In the genomic region with DNA sequence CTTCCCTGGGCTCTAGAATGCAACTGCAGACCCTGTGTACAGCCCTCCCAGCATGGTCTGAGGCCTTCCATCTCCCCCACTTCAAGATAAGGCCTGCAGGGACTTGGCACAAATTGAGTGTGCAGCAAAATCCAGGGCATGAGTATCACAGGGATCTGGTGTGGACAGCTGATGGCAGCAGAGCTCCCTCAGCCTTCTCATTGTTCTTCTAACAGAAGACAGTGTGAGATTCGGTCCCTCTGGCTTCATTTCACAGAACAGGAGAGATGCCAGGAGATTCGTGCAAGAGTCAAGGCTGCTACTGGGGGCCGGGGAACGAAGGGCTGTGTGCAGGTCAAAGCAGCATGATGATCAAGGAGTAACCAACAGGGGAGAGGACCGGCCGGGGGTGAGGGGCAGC, we compare ENCODE assay signal across 11 cellular contexts.
DNase-seq lines count a peak whose midpoint lies in the region; ATAC-seq, FAIRE-seq and TF ChIP-seq lines count a peak whose summit lies in the region.
"Had no signal": no experiment of that assay in that cellular context is flagged by ENCODE, and none has a peak within 500 bp of the region (broad histone marks: within the 10 kb centered on the region; RNA-seq: fewer than 3 reads in every experiment).

No MANE protein-coding gene starts in this region.

- POLR2A ChIA-PET in AG04449 (lab: Yijun Ruan, JAX): no interaction called here
- POLR2A ChIA-PET in K562 (lab: Yijun Ruan, JAX): interaction anchor here (0.6 to 0.7 kb wide), 2 partner anchors 94 to 201 kb away, joined by 3 read pairs; no protein-coding TSS in a partner anchor

- H3K4me3 ChIP-seq in AG04449 (ENCODE audit: low read depth, low read length) (no peak overlapping the region), K562 (no peak overlapping the region)
- H3K4me3 ChIP-seq: ascending aorta, HAP-1 had no signal

- peaks cover 2% of the 10 kb centered on the region; the same call in 1 of the 2 replicates for H4K20me1 ChIP-seq in K562 (replicated peaks; ENCODE audit: control insufficient read depth, insufficient read depth, low read length)

- no peaks in the 10 kb centered on the region for H3K9me3 ChIP-seq in K562 (replicated peaks; ENCODE audit: control insufficient read depth, insufficient read depth, low read depth, low read length)
- H3K9me3 ChIP-seq: ascending aorta, HAP-1 had no signal

- H3K27me3 Mint-ChIP-seq in immature natural killer cell (ENCODE audit: low read depth in 3 of 3): peaks cover 0 to 2% (median 0%) of the 10 kb centered on the region in 3 donors
- no peaks in the 10 kb centered on the region for H3K27me3 Mint-ChIP-seq in mesothelial cell of epicardium (ENCODE audit: low read depth)

- H3K4me1 ChIP-seq in K562 (replicated peaks in 1 of 2; ENCODE audit: control insufficient read depth in 2 of 2, insufficient read depth in 2 of 2, low read length in 2 of 2): no peaks in the 10 kb centered on the region
- H3K4me1 ChIP-seq: HAP-1 had no signal

- TF ChIP-seq POLR2A in K562 (conservative IDR thresholded peaks at IDR 0.05): no peak
- no peak for TF ChIP-seq POLR2A in GM18505 (IDR thresholded peaks at IDR 0.05; ENCODE audit: borderline replicate concordance, extremely low read depth, insufficient read depth, insufficient read length)

- H3K27me3 ChIP-seq in K562 (ENCODE audit: control insufficient read depth in 2 of 2, insufficient read depth in 2 of 2, low read length in 2 of 2): no peaks in the 10 kb centered on the region
- H3K27me3 ChIP-seq: ascending aorta had no signal

- H3K36me3 Mint-ChIP-seq in immature natural killer cell (peaks cover 4 to 20% (median 12%) of the 10 kb centered on the region in 3 donors), mesothelial cell of epicardium (peaks cover 15% of the 10 kb centered on the region)

- H3K4me3 Mint-ChIP-seq in immature natural killer cell (no peak overlapping the region), mesothelial cell of epicardium (no peak overlapping the region)

- H2AFZ ChIP-seq in K562 (ENCODE audit: low read depth, low read length): no peak overlapping the region

- H3K4me1 Mint-ChIP-seq in immature natural killer cell (peaks cover 2 to 5% of the 10 kb centered on the region in 2 donors), mesothelial cell of epicardium (no peaks in the 10 kb centered on the region)

- no peaks in the 10 kb centered on the region for H3K9me1 ChIP-seq in K562 (ENCODE audit: control insufficient read depth, insufficient read depth, low read length)

- H3K79me2 ChIP-seq in K562 (ENCODE audit: control insufficient read depth, insufficient read depth, low read length): no peaks in the 10 kb centered on the region

- peak; percentile 37 to 44; a peak in 3 of 4 replicates for TF ChIP-seq RAD21 in K562 (CRISPR knock-in tag; conservative IDR thresholded peaks at IDR 0.05 in 1 of 2, IDR thresholded peaks at IDR 0.05 in 1 of 2)

- H3K9ac ChIP-seq in K562 (ENCODE audit: insufficient read depth in 1 of 2, low read depth in 2 of 2, low read length in 2 of 2): no peak overlapping the region
- H3K9ac ChIP-seq: KMS-11 had no signal

- BruUV-seq in K562 (replicated peaks; lab: Mats Ljungman, UMichigan): no TSS peak

- WGBS in K562 (ENCODE audit: insufficient coverage, low coverage, missing lambda C conversion rate): 73% methylated on average over 6 of the region's 6 CpGs

- DNase-seq in AG04449 (ENCODE audit: low read depth, low spot score): no peak
- DNase-seq in K562 (ENCODE audit: extremely low read depth in 1 of 4, low spot score in 3 of 4): no peak
- DNase-seq in iris pigment epithelial cell (ENCODE audit: low read depth): peak; percentile 39
- no peak for DNase-seq in immature natural killer cell
- no peak for DNase-seq in mesothelial cell of epicardium (ENCODE audit: low spot score in 2 of 2, unreplicated experiment in 2 of 2)
- no peak for DNase-seq in SKM-1 (lab: John Stamatoyannopoulos, UW; ENCODE audit: unreplicated experiment)

- peak; percentile 29 for FAIRE-seq in K562 (lab: Jason Lieb, UNC)

- intact Hi-C loops in K562 (cut with micrococcal nuclease): loop anchor here (5.0 kb wide), 1 partner anchor 99 kb away; no protein-coding TSS in a partner anchor

- H3K27ac ChIP-seq in K562 (ENCODE audit: extremely low read depth, low read depth, low read length): no peak overlapping the region
- H3K27ac ChIP-seq: ascending aorta, KMS-11 had no signal

- H3K4me2 ChIP-seq in K562 (ENCODE audit: insufficient read depth, low read length): no peak overlapping the region
- H3K4me2 ChIP-seq: KMS-11 had no signal

- CTCF ChIA-PET in AG04449 (lab: Yijun Ruan, JAX) (interaction anchor here (1.5 to 4.8 kb wide), 3 partner anchors 438 to 475 kb away, joined by 3 to 20 read pairs (median 4); no protein-coding TSS in a partner anchor), K562 (lab: Yijun Ruan, JAX; ENCODE audit: low intra/inter-chr PET ratio) (no interaction called here)

- TF ChIP-seq CTCF in AG04449 (IDR thresholded peaks at IDR 0.05; ENCODE audit: insufficient read depth, low read length, missing control alignments) (peak; percentile 51), GM12872 (IDR thresholded peaks at IDR 0.05; ENCODE audit: insufficient read depth, low read depth, low read length) (peak; percentile 13; the same call in 1 of the 3 replicates), K562 (IDR thresholded peaks at IDR 0.05 in 2 of 3, conservative IDR thresholded peaks at IDR 0.05 in 1 of 3; ENCODE audit: insufficient read depth in 2 of 3, low read depth in 1 of 3, low read length in 3 of 3) (peak in 2 of 3 experiments; percentile 29 to 46; a peak in 2 of 6 replicates), mesothelial cell of epicardium (IDR thresholded peaks at IDR 0.05; ENCODE audit: unreplicated experiment) (no peak)

- H3K27ac Mint-ChIP-seq in immature natural killer cell (no peak overlapping the region), mesothelial cell of epicardium (no peak overlapping the region)

- peaks cover 52% of the 10 kb centered on the region for H3K36me3 ChIP-seq in K562 (ENCODE audit: control insufficient read depth, insufficient read depth, low read length)

- H3K9me3 Mint-ChIP-seq in immature natural killer cell (no peaks in the 10 kb centered on the region), mesothelial cell of epicardium (no peaks in the 10 kb centered on the region)

- in situ Hi-C loops in K562 (cut with MboI): loop anchor here (10.0 kb wide), 1 partner anchor 436 kb away; no protein-coding TSS in a partner anchor

- no peak for TF ChIP-seq EP300 in K562 (IDR thresholded peaks at IDR 0.05; ENCODE audit: low read length)

- ATAC-seq in K562 (peak; percentile 35; the same call in 1 of the 3 replicates), GM18505 (IDR thresholded peaks at IDR 0.05; ENCODE audit: unreplicated experiment) (no peak)

TF ChIP-seq in K562, 482 proteins besides CTCF, POLR2A, EP300 and RAD21 (continues in another document):
- TF ChIP-seq NCOA6 (IDR thresholded peaks at IDR 0.05) (no peak), HINFP (tag; conservative IDR thresholded peaks at IDR 0.05; ENCODE audit: low read depth) (no peak), CBFB (CRISPR knock-in tag; IDR thresholded peaks at IDR 0.05) (no peak), BRF2 (IDR thresholded peaks at IDR 0.05; ENCODE audit: borderline replicate concordance, insufficient read depth, insufficient read length) (no peak), ZFP30 (CRISPR knock-in tag; IDR thresholded peaks at IDR 0.05; ENCODE audit: borderline replicate concordance) (no peak)
- TF ChIP-seq, protein P1, sequence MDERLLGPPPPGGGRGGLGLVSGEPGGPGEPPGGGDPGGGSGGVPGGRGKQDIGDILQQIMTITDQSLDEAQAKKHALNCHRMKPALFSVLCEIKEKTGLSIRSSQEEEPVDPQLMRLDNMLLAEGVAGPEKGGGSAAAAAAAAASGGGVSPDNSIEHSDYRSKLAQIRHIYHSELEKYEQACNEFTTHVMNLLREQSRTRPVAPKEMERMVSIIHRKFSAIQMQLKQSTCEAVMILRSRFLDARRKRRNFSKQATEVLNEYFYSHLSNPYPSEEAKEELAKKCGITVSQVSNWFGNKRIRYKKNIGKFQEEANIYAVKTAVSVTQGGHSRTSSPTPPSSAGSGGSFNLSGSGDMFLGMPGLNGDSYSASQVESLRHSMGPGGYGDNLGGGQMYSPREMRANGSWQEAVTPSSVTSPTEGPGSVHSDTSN (CRISPR knock-in tag; IDR thresholded peaks at IDR 0.05; ENCODE audit: low read depth): no peak
- TF ChIP-seq, protein P1 (tag; conservative IDR thresholded peaks at IDR 0.05; ENCODE audit: low read depth): no peak
